In genomic region chr16:87762620-87763019, GRCh38 we compare ENCODE assay signal across 16 cellular contexts. TPM values are rescaled to one million over a fixed set of nuclear protein-coding genes. Genes with fewer than 3 reads are reported as not detected.
DNase-seq lines count a peak whose midpoint lies in the region; ATAC-seq and TF ChIP-seq lines count a peak whose summit lies in the region.
"Had no signal": no experiment of that assay in that cellular context is flagged by ENCODE, and none has a peak within 500 bp of the region (broad histone marks: within the 10 kb centered on the region; RNA-seq: fewer than 3 reads in every experiment).

No MANE protein-coding gene starts in this region.

- no peak for TF ChIP-seq CTCF in CD4-positive, alpha-beta T cell (IDR thresholded peaks at IDR 0.05)
- TF ChIP-seq CTCF in DND-41 (IDR thresholded peaks at IDR 0.05; ENCODE audit: borderline replicate concordance, extremely low read depth, low read length, poor library complexity, severe bottlenecking), result no peak
- no peak for TF ChIP-seq CTCF in activated CD8-positive, alpha-beta T cell treated with anti-CD3 and anti-CD28 coated beads for 36 hours (IDR thresholded peaks at IDR 0.05)

- peaks cover 81% of the 10 kb centered on the region for H3K79me2 ChIP-seq in DND-41 (ENCODE audit: insufficient read depth, low read length)

- peak overlapping the region; percentile 66 for H3K4me3 Mint-ChIP-seq in CD4-positive, alpha-beta T cell
- peak overlapping the region; percentile 8 for H3K4me3 Mint-ChIP-seq in activated CD8-positive, alpha-beta T cell treated with anti-CD3 and anti-CD28 coated beads for 36 hours
- H3K4me3 Mint-ChIP-seq in naive thymus-derived CD8-positive, alpha-beta T cell, result peak overlapping the region; percentile 7 to 77 (median 45)

- H3K4me1 Mint-ChIP-seq in CD4-positive, alpha-beta T cell (ENCODE audit: low read depth), result peaks cover 40% of the 10 kb centered on the region
- peaks cover 31% of the 10 kb centered on the region for H3K4me1 Mint-ChIP-seq in activated CD8-positive, alpha-beta T cell treated with anti-CD3 and anti-CD28 coated beads for 36 hours (ENCODE audit: low read depth)
- H3K4me1 Mint-ChIP-seq in naive thymus-derived CD8-positive, alpha-beta T cell, result peaks cover 20 to 66% (median 55%) of the 10 kb centered on the region in 4 donors

- H3K27ac Mint-ChIP-seq in CD4-positive, alpha-beta T cell, result peak overlapping the region; percentile 65
- H3K27ac Mint-ChIP-seq in activated CD8-positive, alpha-beta T cell treated with anti-CD3 and anti-CD28 coated beads for 36 hours, result peak overlapping the region; percentile 76
- peak overlapping the region; percentile 41 to 99 (median 83) for H3K27ac Mint-ChIP-seq in naive thymus-derived CD8-positive, alpha-beta T cell

- H3K27me3 Mint-ChIP-seq in CD4-positive, alpha-beta T cell, result no peaks in the 10 kb centered on the region
- no peaks in the 10 kb centered on the region for H3K27me3 Mint-ChIP-seq in activated CD8-positive, alpha-beta T cell treated with anti-CD3 and anti-CD28 coated beads for 36 hours
- no peaks in the 10 kb centered on the region for H3K27me3 Mint-ChIP-seq in naive thymus-derived CD8-positive, alpha-beta T cell

- CTCF ChIA-PET in CD4-positive, alpha-beta T cell (lab: Charles Lee), result no interaction called here
- CTCF ChIA-PET in activated CD8-positive, alpha-beta T cell treated with anti-CD3 and anti-CD28 coated beads for 36 hours (lab: Charles Lee), result interaction anchor here (1.6 to 2.2 kb wide), 3 partner anchors 16 to 126 kb away, joined by 4 to 8 read pairs (median 5); no protein-coding TSS in a partner anchor

- H2AFZ ChIP-seq in DND-41 (ENCODE audit: low read depth, low read length), result no peak overlapping the region

- POLR2A ChIA-PET in CD4-positive, alpha-beta T cell (lab: Charles Lee), result no interaction called here
- POLR2A ChIA-PET in activated CD8-positive, alpha-beta T cell treated with anti-CD3 and anti-CD28 coated beads for 36 hours (lab: Charles Lee), result no interaction called here
- POLR2A ChIA-PET in naive thymus-derived CD8-positive, alpha-beta T cell (lab: Charles Lee), result no interaction called here

- no peak overlapping the region for H3K27ac ChIP-seq in CD4-positive, alpha-beta T cell (ENCODE audit: low read depth, low read length)
- H3K27ac ChIP-seq in DND-41 (ENCODE audit: low read length), result no peak overlapping the region
- H3K27ac ChIP-seq: right lobe of liver, thoracic aorta had no signal

- H3K4me2 ChIP-seq in DND-41 (ENCODE audit: insufficient read depth, low read length), result peak overlapping the region; percentile 11; the same call in 1 of the 2 replicates

- no peak overlapping the region for H3K4me3 ChIP-seq in DND-41 (ENCODE audit: low read depth in 1 of 2, low read length in 2 of 2)
- H3K4me3 ChIP-seq: right lobe of liver, thoracic aorta had no signal

- H3K4me1 ChIP-seq in DND-41 (ENCODE audit: insufficient read depth, low read length), result peaks cover 46% of the 10 kb centered on the region
- H3K4me1 ChIP-seq: BE2C had no signal

- intact Hi-C loops in CD4-positive, alpha-beta T cell (cut with DNase I, micrococcal nuclease), result loop anchor here in 1 of 2 experiments (2.0 to 10.0 kb wide), 2 partner anchors 268 to 438 kb away; no protein-coding TSS in a partner anchor
- intact Hi-C loops in activated CD8-positive, alpha-beta T cell treated with anti-CD3 and anti-CD28 coated beads for 36 hours (cut with micrococcal nuclease), result no loop called here

- no peak overlapping the region for H3K9ac ChIP-seq in DND-41 (ENCODE audit: low read depth, low read length)

- H3K36me3 Mint-ChIP-seq in CD4-positive, alpha-beta T cell (ENCODE audit: low read depth), result peaks cover 74% of the 10 kb centered on the region
- H3K36me3 Mint-ChIP-seq in activated CD8-positive, alpha-beta T cell treated with anti-CD3 and anti-CD28 coated beads for 36 hours (ENCODE audit: low read depth), result peaks cover 53% of the 10 kb centered on the region
- peaks cover 0 to 62% (median 8%) of the 10 kb centered on the region in 3 donors for H3K36me3 Mint-ChIP-seq in naive thymus-derived CD8-positive, alpha-beta T cell

- H3K36me3 ChIP-seq in DND-41 (ENCODE audit: insufficient read depth, low read length), result peaks cover 66% of the 10 kb centered on the region

- no peaks in the 10 kb centered on the region for H3K9me3 ChIP-seq in CD4-positive, alpha-beta T cell (ENCODE audit: control insufficient read depth, low read length)
- no peaks in the 10 kb centered on the region for H3K9me3 ChIP-seq in DND-41 (ENCODE audit: insufficient read depth, low read length, severe bottlenecking)
- H3K9me3 ChIP-seq: BE2C, right lobe of liver, thoracic aorta had no signal

- peaks cover 42% of the 10 kb centered on the region for H4K20me1 ChIP-seq in DND-41 (ENCODE audit: insufficient read depth, low read length)

- H3K27me3 ChIP-seq in CD4-positive, alpha-beta T cell (ENCODE audit: control insufficient read depth, insufficient read depth, low read length), result no peaks in the 10 kb centered on the region
- H3K27me3 ChIP-seq in DND-41 (ENCODE audit: insufficient read depth, low read length, poor library complexity), result no peaks in the 10 kb centered on the region
- H3K27me3 ChIP-seq: BE2C, right lobe of liver had no signal

- DNase-seq in CD4-positive, alpha-beta T cell, result no peak
- DNase-seq in DND-41 (no peak), NCI-H345 treated with DMSO at 0.1 percent for 48 hours (lab: John Stamatoyannopoulos, UW; ENCODE audit: unreplicated experiment) (no peak)
- no peak for DNase-seq in activated CD8-positive, alpha-beta T cell treated with anti-CD3 and anti-CD28 coated beads for 36 hours
- no peak for DNase-seq in naive thymus-derived CD8-positive, alpha-beta T cell
- DNase-seq in stimulated activated CD8-positive, alpha-beta memory T cell treated with anti-CD3 and anti-CD28 coated beads, Interleukin-4, amount 100 ng/mL, for 48 hours, result no peak
- DNase-seq: BE2C; effector CD8-positive, alpha-beta T cell; islet precursor cell; NCI-H1930; NCI-H526; OCI-M1; right lobe of liver; stimulated activated CD4-positive, alpha-beta T cell treated with anti-CD3 and anti-CD28 coated beads, Interleukin-2, amount 100 ng/mL, for 24 hours had no signal

- ATAC-seq in CD4-positive, alpha-beta T cell (ENCODE audit: poor library complexity), result no peak
- no peak for ATAC-seq in DND-41 (ENCODE audit: insufficient read depth, low read depth)
- ATAC-seq in activated CD8-positive, alpha-beta T cell treated with anti-CD3 and anti-CD28 coated beads for 36 hours, result no peak
- no peak for ATAC-seq in naive thymus-derived CD8-positive, alpha-beta T cell
- ATAC-seq in HG02623 (IDR thresholded peaks at IDR 0.05; ENCODE audit: unreplicated experiment), result no peak
- ATAC-seq: right lobe of liver had no signal

- H3K9me3 Mint-ChIP-seq in CD4-positive, alpha-beta T cell, result no peaks in the 10 kb centered on the region
- H3K9me3 Mint-ChIP-seq in activated CD8-positive, alpha-beta T cell treated with anti-CD3 and anti-CD28 coated beads for 36 hours, result no peaks in the 10 kb centered on the region
- H3K9me3 Mint-ChIP-seq in naive thymus-derived CD8-positive, alpha-beta T cell, result no peaks in the 10 kb centered on the region

RNA-seq across cellular contexts. Expression of gene KLHDC4, which starts 3.2 kb away (rescaled TPM):
- 10 to 100 TPM; 41.4 to 43.0 TPM for total RNA-seq in CD4-positive, alpha-beta T cell
- total RNA-seq in activated CD8-positive, alpha-beta T cell treated with anti-CD3 and anti-CD28 coated beads for 36 hours, result 10 to 100 TPM; 80.8 to 81.7 TPM
- 100 to 1,000 TPM; 117 to 121 TPM for total RNA-seq in naive thymus-derived CD8-positive, alpha-beta T cell
- 10 to 100 TPM; 28.7 to 33.3 (median 32.1) TPM for polyA plus RNA-seq in naive thymus-derived CD8-positive, alpha-beta T cell

Comparison
In these comparisons a context has a peak if more than half of its experiments do, and no peak if none do; other contexts are left out.
1. H3K4me3 Mint-ChIP-seq: peak in every context shown above with its lines; median percentile 66 in CD4-positive, alpha-beta T cell; 45 in naive thymus-derived CD8-positive, alpha-beta T cell; 8 in activated CD8-positive, alpha-beta T cell treated with anti-CD3 and anti-CD28 coated beads for 36 hours.